ENCODE assay signal across 1 cellular context in genomic region chrX:18664947-18665346, GRCh38.
TF ChIP-seq lines count a peak whose summit lies in the region.

No MANE protein-coding gene starts in this region.

TF ChIP-seq in SK-N-SH, 30 proteins besides CTCF, POLR2A, EP300 and RAD21 (continued from another document):
- TF ChIP-seq NFIC (IDR thresholded peaks at IDR 0.05; ENCODE audit: borderline replicate concordance) (no peak), GABPA (IDR thresholded peaks at IDR 0.05; ENCODE audit: low read depth) (no peak), FOXJ3 (CRISPR knock-in tag; IDR thresholded peaks at IDR 0.05) (no peak)
- TF ChIP-seq, protein P1, sequence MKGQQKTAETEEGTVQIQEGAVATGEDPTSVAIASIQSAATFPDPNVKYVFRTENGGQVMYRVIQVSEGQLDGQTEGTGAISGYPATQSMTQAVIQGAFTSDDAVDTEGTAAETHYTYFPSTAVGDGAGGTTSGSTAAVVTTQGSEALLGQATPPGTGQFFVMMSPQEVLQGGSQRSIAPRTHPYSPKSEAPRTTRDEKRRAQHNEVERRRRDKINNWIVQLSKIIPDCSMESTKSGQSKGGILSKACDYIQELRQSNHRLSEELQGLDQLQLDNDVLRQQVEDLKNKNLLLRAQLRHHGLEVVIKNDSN (IDR thresholded peaks at IDR 0.05; ENCODE audit: borderline replicate concordance, low read depth), result no peak
- TF ChIP-seq, protein P2, sequence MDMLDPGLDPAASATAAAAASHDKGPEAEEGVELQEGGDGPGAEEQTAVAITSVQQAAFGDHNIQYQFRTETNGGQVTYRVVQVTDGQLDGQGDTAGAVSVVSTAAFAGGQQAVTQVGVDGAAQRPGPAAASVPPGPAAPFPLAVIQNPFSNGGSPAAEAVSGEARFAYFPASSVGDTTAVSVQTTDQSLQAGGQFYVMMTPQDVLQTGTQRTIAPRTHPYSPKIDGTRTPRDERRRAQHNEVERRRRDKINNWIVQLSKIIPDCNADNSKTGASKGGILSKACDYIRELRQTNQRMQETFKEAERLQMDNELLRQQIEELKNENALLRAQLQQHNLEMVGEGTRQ (IDR thresholded peaks at IDR 0.05; ENCODE audit: borderline replicate concordance, low read depth, low read length), result no peak
